In the genomic region with DNA sequence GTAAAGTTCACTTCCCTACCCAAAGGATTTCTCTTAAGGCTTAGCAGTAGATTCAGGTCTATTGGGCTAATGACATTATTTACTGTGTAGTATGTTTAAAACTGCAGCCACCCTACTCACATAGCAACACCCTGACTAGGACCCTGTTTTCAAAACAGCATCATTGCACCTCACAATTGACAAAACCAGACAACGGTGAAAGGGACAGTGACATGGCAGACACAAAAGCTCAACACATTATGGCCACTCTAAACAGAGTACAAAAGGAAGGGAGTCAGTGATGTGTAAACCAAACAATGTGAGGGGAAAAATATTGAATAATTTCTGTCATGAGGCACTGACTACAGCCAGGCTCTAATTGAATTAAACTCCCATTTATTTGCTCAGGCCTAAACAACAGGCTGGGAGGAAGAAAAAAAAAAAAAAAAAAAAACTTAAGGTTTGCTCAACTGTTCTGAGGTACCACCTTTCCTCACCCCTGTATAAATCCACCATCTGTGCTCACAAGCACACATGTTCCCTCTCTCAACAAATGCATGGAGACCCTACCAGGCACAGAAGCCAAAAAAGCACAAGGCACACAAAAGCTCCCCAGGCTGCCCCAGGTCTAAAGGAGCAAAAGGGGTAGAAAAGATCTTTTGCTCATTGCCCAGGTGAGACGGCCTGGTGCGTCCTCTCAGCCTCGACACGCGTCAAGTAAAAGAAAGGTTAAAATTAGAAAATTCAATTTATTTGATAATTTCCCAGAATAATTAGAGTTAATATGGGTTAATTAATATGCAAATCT, we compare ENCODE assay signal across 12 cellular contexts.
DNase-seq lines count a peak whose midpoint lies in the region; ATAC-seq and TF ChIP-seq lines count a peak whose summit lies in the region.
"Had no signal": no experiment of that assay in that cellular context is flagged by ENCODE, and none has a peak within 500 bp of the region (broad histone marks: within the 10 kb centered on the region; RNA-seq: fewer than 3 reads in every experiment).

No MANE protein-coding gene starts in this region.

- peaks cover 48% of the 10 kb centered on the region for H3K4me1 Mint-ChIP-seq in chondrocyte (ENCODE audit: low read depth)

- H3K9me3 Mint-ChIP-seq in chondrocyte (ENCODE audit: low read depth), result no peaks in the 10 kb centered on the region
- H3K9me3 Mint-ChIP-seq: H9 had no signal

- H3K27ac ChIP-seq in right atrium auricular region (peak overlapping the region; percentile 8 to 12), layer of hippocampus (ENCODE audit: low read depth, low read length) (peak overlapping the region; percentile 74), testis (peak overlapping the region; percentile 65 to 82)

- no peak overlapping the region for H3K27ac Mint-ChIP-seq in chondrocyte (ENCODE audit: unreplicated experiment)

- H3K4me1 ChIP-seq in right atrium auricular region (peaks cover 0 to 55% of the 10 kb centered on the region in 2 donors), testis (peaks cover 50% of the 10 kb centered on the region)

- 79 to 83% methylated on average over 6 of the region's 6 CpGs for WGBS in testis, 2 donors

- TF ChIP-seq POLR2A in testis (IDR thresholded peaks at IDR 0.05), result no peak

- peaks cover 4% of the 10 kb centered on the region for H3K36me3 Mint-ChIP-seq in chondrocyte (ENCODE audit: low read depth)

- ATAC-seq in Right ventricle myocardium superior (ENCODE audit: poor library complexity) (no peak), HG03108 (IDR thresholded peaks at IDR 0.05; ENCODE audit: unreplicated experiment) (no peak)

- H3K4me3 ChIP-seq in right atrium auricular region, result no peak overlapping the region
- no peak overlapping the region for H3K4me3 ChIP-seq in testis
- H3K4me3 ChIP-seq: uterus had no signal

- H3K27me3 Mint-ChIP-seq in chondrocyte (ENCODE audit: low read depth), result no peaks in the 10 kb centered on the region

- H3K9me3 ChIP-seq in right atrium auricular region (no peaks in the 10 kb centered on the region), testis (no peaks in the 10 kb centered on the region)
- H3K9me3 ChIP-seq: uterus had no signal

- intact Hi-C loops in Right ventricle myocardium superior (cut with DNase I) (no loop called here), testis (cut with DNase I; ENCODE audit: low total_unique reads) (loop anchor here (10.0 kb wide), 1 partner anchor 76 kb away; no protein-coding TSS in a partner anchor)

- H3K27me3 ChIP-seq in right atrium auricular region (no peaks in the 10 kb centered on the region), layer of hippocampus (ENCODE audit: control insufficient read depth, insufficient read depth, low read length) (no peaks in the 10 kb centered on the region), testis (no peaks in the 10 kb centered on the region)
- H3K27me3 ChIP-seq: uterus had no signal

- H3K36me3 ChIP-seq in right atrium auricular region (no peaks in the 10 kb centered on the region), testis (ENCODE audit: low read depth, missing control alignments) (no peaks in the 10 kb centered on the region)
- H3K36me3 ChIP-seq: uterus had no signal

- DNase-seq in right atrium auricular region (ENCODE audit: low spot score) (no peak), Right ventricle myocardium superior (no peak), NCI-H82 (lab: John Stamatoyannopoulos, UW) (peak; percentile 69), testis (no peak), chondrocyte (ENCODE audit: low spot score) (no peak)
- no peak for DNase-seq in activated naive CD4-positive, alpha-beta T cell treated with anti-CD3 and anti-CD28 coated beads, Interleukin-2, amount 50 U/mL, for 16 hours
- DNase-seq: H9, kidney, NCI-H187 treated with DMSO at 0.1 percent for 48 hours, uterus had no signal

- TF ChIP-seq CTCF in right atrium auricular region (IDR thresholded peaks at IDR 0.05) (no peak), testis (IDR thresholded peaks at IDR 0.05) (no peak), chondrocyte (IDR thresholded peaks at IDR 0.05) (no peak)

- H3K4me3 Mint-ChIP-seq in chondrocyte (ENCODE audit: unreplicated experiment), result no peak overlapping the region
- H3K4me3 Mint-ChIP-seq: H9 had no signal

Comparison
In these comparisons a context has a peak if more than half of its experiments do, and no peak if none do; other contexts are left out.
1. H3K27ac ChIP-seq: peak in every context shown above with its lines; median percentile 74 in layer of hippocampus; 74 in testis; 10 in right atrium auricular region.